ENCODE assay signal across 1 cellular context in the genomic region with DNA sequence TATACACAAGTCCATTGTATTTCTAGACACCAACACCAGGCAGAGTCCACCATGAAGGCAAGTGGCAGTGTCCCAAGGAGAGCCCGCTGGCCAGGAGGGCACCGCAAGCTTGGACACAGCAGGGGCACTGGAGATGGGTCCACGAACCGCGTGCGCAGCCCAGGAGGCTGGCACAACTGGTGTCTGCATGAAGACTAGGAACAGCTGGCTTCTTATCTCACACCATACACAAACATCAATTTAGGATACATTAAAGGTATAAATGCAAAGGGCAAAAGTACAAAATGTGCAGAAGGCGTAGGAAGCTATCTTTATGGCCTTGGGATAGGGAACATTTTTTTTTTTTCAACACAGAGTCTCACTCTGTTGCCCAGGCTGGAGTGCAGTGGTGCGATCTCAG.
TF ChIP-seq lines count a peak whose summit lies in the region.

No MANE protein-coding gene starts in this region.

TF ChIP-seq in K562, 482 proteins besides CTCF, POLR2A, EP300 and RAD21:
- TF ChIP-seq ZNF551 (CRISPR knock-in tag; IDR thresholded peaks at IDR 0.05): no peak
- TF ChIP-seq, protein P1, sequence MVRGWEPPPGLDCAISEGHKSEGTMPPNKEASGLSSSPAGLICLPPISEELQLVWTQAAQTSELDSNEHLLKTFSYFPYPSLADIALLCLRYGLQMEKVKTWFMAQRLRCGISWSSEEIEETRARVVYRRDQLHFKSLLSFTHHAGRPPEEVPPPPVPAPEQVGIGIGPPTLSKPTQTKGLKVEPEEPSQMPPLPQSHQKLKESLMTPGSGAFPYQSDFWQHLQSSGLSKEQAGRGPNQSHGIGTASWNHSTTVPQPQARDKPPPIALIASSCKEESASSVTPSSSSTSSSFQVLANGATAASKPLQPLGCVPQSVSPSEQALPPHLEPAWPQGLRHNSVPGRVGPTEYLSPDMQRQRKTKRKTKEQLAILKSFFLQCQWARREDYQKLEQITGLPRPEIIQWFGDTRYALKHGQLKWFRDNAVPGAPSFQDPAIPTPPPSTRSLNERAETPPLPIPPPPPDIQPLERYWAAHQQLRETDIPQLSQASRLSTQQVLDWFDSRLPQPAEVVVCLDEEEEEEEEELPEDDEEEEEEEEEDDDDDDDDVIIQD (CRISPR knock-in tag; IDR thresholded peaks at IDR 0.05): no peak
- peak; percentile 25; the same call in 1 of the 2 replicates for TF ChIP-seq POLR2G (IDR thresholded peaks at IDR 0.05; ENCODE audit: low read depth, low read length)
